ENCODE assay signal across 1 cellular context in the genomic region with DNA sequence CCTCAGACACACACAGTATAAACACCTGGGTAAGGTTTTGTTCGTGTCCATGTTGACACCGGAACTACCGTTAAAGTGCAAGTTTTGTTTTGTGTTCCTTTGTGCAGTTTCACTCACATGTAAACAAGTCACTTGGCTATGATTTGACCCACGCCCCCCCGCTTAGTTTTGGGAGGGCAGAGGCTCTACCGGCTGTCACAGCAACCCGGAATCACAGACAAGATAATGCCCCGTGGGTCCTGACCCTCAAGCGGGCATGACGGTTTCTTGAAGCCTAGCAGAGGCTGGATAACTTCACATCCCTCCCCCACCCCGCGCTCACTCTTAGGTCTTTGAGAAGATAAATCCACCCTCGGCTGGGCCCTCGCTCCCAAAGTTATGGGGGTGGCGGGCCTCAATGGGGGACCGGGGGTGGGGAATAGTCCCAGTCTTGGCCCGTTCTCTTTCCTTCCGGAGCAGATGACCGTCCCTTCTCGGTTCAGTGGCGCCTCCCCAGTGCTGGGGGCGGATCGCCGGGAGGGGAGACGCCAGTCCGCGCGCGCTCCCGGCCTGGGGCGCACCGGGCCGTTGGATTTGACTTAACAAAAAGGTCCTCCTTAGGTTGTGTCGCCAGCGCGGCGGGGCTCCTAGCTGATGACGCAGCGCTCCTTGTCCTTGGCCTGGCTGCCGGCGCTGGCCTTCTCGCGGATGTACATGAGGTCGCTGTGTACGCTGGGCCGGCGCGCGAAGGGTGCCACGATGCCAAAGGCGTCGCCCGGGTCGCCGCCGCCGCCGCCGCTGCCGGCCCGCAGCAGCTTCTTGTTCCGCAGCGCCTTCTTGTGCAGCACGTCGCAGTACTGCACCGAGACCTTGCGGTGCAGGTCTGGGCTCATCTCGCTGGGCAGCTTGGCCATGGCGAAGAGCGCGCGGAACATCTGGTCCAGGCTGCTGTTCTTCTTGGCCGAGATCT.
TF ChIP-seq lines count a peak whose summit lies in the region.

No MANE protein-coding gene starts in this region.

TF ChIP-seq in K562, 482 proteins besides CTCF, POLR2A, EP300 and RAD21 (continued from another document):
- TF ChIP-seq, protein P1, sequence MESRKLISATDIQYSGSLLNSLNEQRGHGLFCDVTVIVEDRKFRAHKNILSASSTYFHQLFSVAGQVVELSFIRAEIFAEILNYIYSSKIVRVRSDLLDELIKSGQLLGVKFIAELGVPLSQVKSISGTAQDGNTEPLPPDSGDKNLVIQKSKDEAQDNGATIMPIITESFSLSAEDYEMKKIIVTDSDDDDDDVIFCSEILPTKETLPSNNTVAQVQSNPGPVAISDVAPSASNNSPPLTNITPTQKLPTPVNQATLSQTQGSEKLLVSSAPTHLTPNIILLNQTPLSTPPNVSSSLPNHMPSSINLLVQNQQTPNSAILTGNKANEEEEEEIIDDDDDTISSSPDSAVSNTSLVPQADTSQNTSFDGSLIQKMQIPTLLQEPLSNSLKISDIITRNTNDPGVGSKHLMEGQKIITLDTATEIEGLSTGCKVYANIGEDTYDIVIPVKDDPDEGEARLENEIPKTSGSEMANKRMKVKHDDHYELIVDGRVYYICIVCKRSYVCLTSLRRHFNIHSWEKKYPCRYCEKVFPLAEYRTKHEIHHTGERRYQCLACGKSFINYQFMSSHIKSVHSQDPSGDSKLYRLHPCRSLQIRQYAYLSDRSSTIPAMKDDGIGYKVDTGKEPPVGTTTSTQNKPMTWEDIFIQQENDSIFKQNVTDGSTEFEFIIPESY (CRISPR knock-in tag; IDR thresholded peaks at IDR 0.05) = peak; percentile 65
- TF ChIP-seq KLF10 (CRISPR knock-in tag; IDR thresholded peaks at IDR 0.05) = no peak
- TF ChIP-seq PTRF (tag; IDR thresholded peaks at IDR 0.05) = no peak
- TF ChIP-seq, protein P2, sequence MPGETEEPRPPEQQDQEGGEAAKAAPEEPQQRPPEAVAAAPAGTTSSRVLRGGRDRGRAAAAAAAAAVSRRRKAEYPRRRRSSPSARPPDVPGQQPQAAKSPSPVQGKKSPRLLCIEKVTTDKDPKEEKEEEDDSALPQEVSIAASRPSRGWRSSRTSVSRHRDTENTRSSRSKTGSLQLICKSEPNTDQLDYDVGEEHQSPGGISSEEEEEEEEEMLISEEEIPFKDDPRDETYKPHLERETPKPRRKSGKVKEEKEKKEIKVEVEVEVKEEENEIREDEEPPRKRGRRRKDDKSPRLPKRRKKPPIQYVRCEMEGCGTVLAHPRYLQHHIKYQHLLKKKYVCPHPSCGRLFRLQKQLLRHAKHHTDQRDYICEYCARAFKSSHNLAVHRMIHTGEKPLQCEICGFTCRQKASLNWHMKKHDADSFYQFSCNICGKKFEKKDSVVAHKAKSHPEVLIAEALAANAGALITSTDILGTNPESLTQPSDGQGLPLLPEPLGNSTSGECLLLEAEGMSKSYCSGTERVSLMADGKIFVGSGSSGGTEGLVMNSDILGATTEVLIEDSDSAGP (CRISPR knock-in tag; IDR thresholded peaks at IDR 0.05) = no peak
- TF ChIP-seq FIP1L1 (IDR thresholded peaks at IDR 0.05; ENCODE audit: low read depth, low read length, poor library complexity, severe bottlenecking) = peak; percentile 15
- no peak for TF ChIP-seq ZNF668 (CRISPR knock-in tag; IDR thresholded peaks at IDR 0.05)
- no peak for TF ChIP-seq TCF3 (CRISPR knock-in tag; IDR thresholded peaks at IDR 0.05)
- no peak for TF ChIP-seq ELF1 (tag; IDR thresholded peaks at IDR 0.05)
- TF ChIP-seq MEIS2 (IDR thresholded peaks at IDR 0.05; ENCODE audit: partially characterized antibody) = no peak
- TF ChIP-seq PHF21A (IDR thresholded peaks at IDR 0.05; ENCODE audit: borderline replicate concordance, low read depth) = no peak
- no peak for TF ChIP-seq ZNF586 (CRISPR knock-in tag; conservative IDR thresholded peaks at IDR 0.05)
- TF ChIP-seq CAMTA2 (CRISPR knock-in tag; conservative IDR thresholded peaks at IDR 0.05) = no peak
- peak; percentile 58 for TF ChIP-seq POLR2G (IDR thresholded peaks at IDR 0.05; ENCODE audit: low read depth, low read length)
- TF ChIP-seq NUFIP1 (IDR thresholded peaks at IDR 0.05; ENCODE audit: partially characterized antibody) = no peak
- no peak for TF ChIP-seq BRD4 (IDR thresholded peaks at IDR 0.05)
- TF ChIP-seq SRF (CRISPR knock-in tag; IDR thresholded peaks at IDR 0.05) = no peak
- no peak for TF ChIP-seq HSF4 (CRISPR knock-in tag; IDR thresholded peaks at IDR 0.05; ENCODE audit: borderline replicate concordance)
